ENCODE assay signal across 14 cellular contexts in the genomic region with DNA sequence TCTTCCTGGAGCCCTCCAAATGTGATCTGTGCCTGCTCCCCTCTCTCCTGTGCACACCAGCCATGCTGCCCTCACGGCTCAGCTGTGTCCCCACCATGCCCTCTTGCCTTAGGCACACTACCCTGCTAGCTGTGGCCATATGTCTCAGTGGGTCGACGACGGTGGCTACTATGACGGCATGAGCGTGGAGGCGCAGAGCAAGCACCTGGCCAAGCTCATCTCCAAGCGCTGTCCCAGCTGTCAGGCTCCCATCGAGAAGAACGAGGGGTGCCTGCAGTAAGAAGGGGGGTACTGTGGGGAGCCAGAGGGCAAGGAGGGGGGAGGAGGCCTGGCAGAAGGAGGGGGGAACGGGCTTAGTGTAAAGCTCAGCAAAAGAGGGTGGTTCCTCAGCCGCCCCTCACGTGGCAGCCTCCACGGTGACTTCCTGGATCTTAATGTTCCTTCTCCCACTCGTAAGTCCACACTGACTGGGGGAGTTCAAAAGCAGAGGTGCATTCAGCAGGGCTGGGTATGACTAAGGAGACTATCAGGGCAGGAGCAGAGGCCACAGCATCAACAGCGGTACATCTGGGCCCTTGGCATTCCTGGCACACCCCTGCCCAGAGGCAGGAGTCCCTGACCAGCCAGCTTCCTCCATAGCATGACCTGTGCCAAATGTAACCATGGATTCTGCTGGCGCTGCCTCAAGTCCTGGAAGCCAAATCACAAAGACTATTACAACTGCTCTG. TPM values are rescaled to one million over a fixed set of nuclear protein-coding genes. Genes with fewer than 3 reads are reported as not detected.
DNase-seq lines count a peak whose midpoint lies in the region; ATAC-seq and TF ChIP-seq lines count a peak whose summit lies in the region.
"Had no signal": no experiment of that assay in that cellular context is flagged by ENCODE, and none has a peak within 500 bp of the region (broad histone marks: within the 10 kb centered on the region; RNA-seq: fewer than 3 reads in every experiment).

No MANE protein-coding gene starts in this region.

- H3K4me3 Mint-ChIP-seq in activated naive CD8-positive, alpha-beta T cell treated with anti-CD3 and anti-CD28 coated beads for 36 hours: peak overlapping the region; percentile 3

- peaks cover 35% of the 10 kb centered on the region for H3K36me3 Mint-ChIP-seq in activated naive CD8-positive, alpha-beta T cell treated with anti-CD3 and anti-CD28 coated beads for 36 hours

- in situ Hi-C loops in GM23248 (cut with MboI): no loop called here

- peaks cover 3% of the 10 kb centered on the region; the same call in 1 of the 2 replicates for H3K36me3 ChIP-seq in GM23248 (ENCODE audit: low read depth)

- WGBS in GM23248 (ENCODE audit: low coverage in 1 of 2, low lambda C conversion rate in 2 of 2, missing lambda C conversion rate in 2 of 2), 2 experiments: 72 to 80% methylated on average over 13 to 17 of the region's 17 CpGs

- no peak overlapping the region for H3K9ac ChIP-seq in GM23248

- no peaks in the 10 kb centered on the region for H3F3A ChIP-seq in GM23248 (ENCODE audit: insufficient read depth)

- H3K9me3 Mint-ChIP-seq in activated naive CD8-positive, alpha-beta T cell treated with anti-CD3 and anti-CD28 coated beads for 36 hours: peaks cover 1% of the 10 kb centered on the region

- no peaks in the 10 kb centered on the region for H3K9me2 ChIP-seq in GM23248 (ENCODE audit: insufficient read depth)

- H3K4me2 ChIP-seq in GM23248 (ENCODE audit: unreplicated experiment): no peak overlapping the region

- H4K20me1 ChIP-seq in GM23248 (ENCODE audit: insufficient read depth): no peaks in the 10 kb centered on the region

- no peak overlapping the region for H2AFZ ChIP-seq in GM23248

- H3K79me2 ChIP-seq in GM23248 (ENCODE audit: insufficient read depth): no peaks in the 10 kb centered on the region

- peaks cover 31% of the 10 kb centered on the region for H3K4me1 Mint-ChIP-seq in activated naive CD8-positive, alpha-beta T cell treated with anti-CD3 and anti-CD28 coated beads for 36 hours

- DNase-seq in AG10803 (ENCODE audit: low read depth) (peak; percentile 14), GM23248 (peak; percentile 15), left lobe of liver (ENCODE audit: low spot score) (no peak), GM10266 (ENCODE audit: extremely low spot score) (no peak), ureter (ENCODE audit: low spot score) (no peak), NCI-H748 (lab: John Stamatoyannopoulos, UW; ENCODE audit: unreplicated experiment) (no peak)
- DNase-seq in activated naive CD8-positive, alpha-beta T cell treated with anti-CD3 and anti-CD28 coated beads for 36 hours: no peak
- DNase-seq: activated CD8-positive, alpha-beta memory T cell treated with anti-CD3 and anti-CD28 coated beads, Interleukin-2, amount 50 U/mL, for 4 hours; central memory CD4-positive, alpha-beta T cell; gastrocnemius medialis; NK-92 treated with Interleukin-12 subunit alpha and Interleukin-12 subunit beta, amount 100 ng/mL, for 24 hours; T1000 had no signal

- H3K27me3 Mint-ChIP-seq in activated naive CD8-positive, alpha-beta T cell treated with anti-CD3 and anti-CD28 coated beads for 36 hours: no peaks in the 10 kb centered on the region

- ATAC-seq in left lobe of liver: peak; percentile 25
- ATAC-seq in GM21390 (IDR thresholded peaks at IDR 0.05; ENCODE audit: unreplicated experiment): no peak
- ATAC-seq: gastrocnemius medialis had no signal

- H3K27me3 ChIP-seq in GM23248 (replicated peaks; ENCODE audit: insufficient read depth): no peaks in the 10 kb centered on the region
- H3K27me3 ChIP-seq: gastrocnemius medialis had no signal

- H3K9me3 ChIP-seq in GM23248 (ENCODE audit: low read depth): no peaks in the 10 kb centered on the region
- H3K9me3 ChIP-seq: gastrocnemius medialis, thoracic aorta had no signal

- no peak for TF ChIP-seq CTCF in AG10803 (conservative IDR thresholded peaks at IDR 0.05; ENCODE audit: low read length)
- no peak for TF ChIP-seq CTCF in GM10266 (IDR thresholded peaks at IDR 0.05; ENCODE audit: control insufficient read depth, insufficient read depth, low read depth, missing control alignments)

- H3K4me3 ChIP-seq in AG10803 (ENCODE audit: low read length) (no peak overlapping the region), GM23248 (no peak overlapping the region)
- H3K4me3 ChIP-seq: gastrocnemius medialis, thoracic aorta had no signal

- H3K4me1 ChIP-seq in GM23248 (ENCODE audit: insufficient read depth): no peaks in the 10 kb centered on the region
- H3K4me1 ChIP-seq: gastrocnemius medialis had no signal

- H3K27ac ChIP-seq in GM23248: no peak overlapping the region
- H3K27ac ChIP-seq: gastrocnemius medialis, thoracic aorta had no signal

- peak overlapping the region; percentile 60 for H3K27ac Mint-ChIP-seq in activated naive CD8-positive, alpha-beta T cell treated with anti-CD3 and anti-CD28 coated beads for 36 hours

RNA-seq across cellular contexts. Expression of a gene that starts 8.1 kb away (rescaled TPM):
- 61.2 and 94.8 TPM in 2 replicates for total RNA-seq in GM23248 (2014; rRNA removed; shearing (Covaris generic))
- 90.2 and 93.6 TPM in 2 replicates for polyA plus RNA-seq in GM23248 (2016; fragmentation: Nextera tagmentation; extraction: Ambion mirVana)
- total RNA-seq in activated naive CD8-positive, alpha-beta T cell treated with anti-CD3 and anti-CD28 coated beads for 36 hours: 10 to 100 TPM; 55.8 to 56.1 TPM
- 80.4 TPM for total RNA-seq in left lobe of liver
- 42.8 TPM for total RNA-seq in ureter

RNA-seq across cellular contexts. Expression of a gene that starts 22.1 kb away (rescaled TPM):
- total RNA-seq in GM23248 (2014; rRNA removed; shearing (Covaris generic)): not detected in 2 replicates
- polyA plus RNA-seq in GM23248 (2016; fragmentation: Nextera tagmentation; extraction: Ambion mirVana): not detected in 2 replicates
- total RNA-seq in activated naive CD8-positive, alpha-beta T cell treated with anti-CD3 and anti-CD28 coated beads for 36 hours: under 1 TPM; 0.12 to 0.14 TPM
- 2.0 TPM for total RNA-seq in left lobe of liver
- not detected for total RNA-seq in ureter
- total RNA-seq: thoracic aorta had no signal

RNA-seq across cellular contexts. Expression of a gene that starts 39.2 kb away (rescaled TPM):
- total RNA-seq in GM23248 (2014; rRNA removed; shearing (Covaris generic)): 15.0 and 26.1 TPM in 2 replicates
- 8.5 and 8.6 TPM in 2 replicates for polyA plus RNA-seq in GM23248 (2016; fragmentation: Nextera tagmentation; extraction: Ambion mirVana)
- 10 to 100 TPM; 31.3 to 31.5 TPM for total RNA-seq in activated naive CD8-positive, alpha-beta T cell treated with anti-CD3 and anti-CD28 coated beads for 36 hours
- total RNA-seq in left lobe of liver (18.1 TPM), ureter (71.7 TPM)

RNA-seq across cellular contexts. Expression of a gene that starts 50.1 kb away (rescaled TPM):
- 23.5 and 29.6 TPM in 2 replicates for total RNA-seq in GM23248 (2014; rRNA removed; shearing (Covaris generic))
- 3.3 TPM in 2 replicates for polyA plus RNA-seq in GM23248 (2016; fragmentation: Nextera tagmentation; extraction: Ambion mirVana)
- total RNA-seq in activated naive CD8-positive, alpha-beta T cell treated with anti-CD3 and anti-CD28 coated beads for 36 hours: 10 to 100 TPM; 49.1 to 49.9 TPM
- total RNA-seq in left lobe of liver (6.7 TPM), ureter (55.7 TPM)

Comparison
In these comparisons a context has a peak if more than half of its experiments do, and no peak if none do; other contexts are left out.
1. DNase-seq: peak in AG10803 (single experiment) and GM23248 (single experiment); none in activated naive CD8-positive, alpha-beta T cell treated with anti-CD3 and anti-CD28 coated beads for 36 hours (single experiment), left lobe of liver (single experiment), GM10266 (single experiment), ureter (single experiment) and NCI-H748 (single experiment).